9 cellular contexts compared by ENCODE assay signal in the genomic region with DNA sequence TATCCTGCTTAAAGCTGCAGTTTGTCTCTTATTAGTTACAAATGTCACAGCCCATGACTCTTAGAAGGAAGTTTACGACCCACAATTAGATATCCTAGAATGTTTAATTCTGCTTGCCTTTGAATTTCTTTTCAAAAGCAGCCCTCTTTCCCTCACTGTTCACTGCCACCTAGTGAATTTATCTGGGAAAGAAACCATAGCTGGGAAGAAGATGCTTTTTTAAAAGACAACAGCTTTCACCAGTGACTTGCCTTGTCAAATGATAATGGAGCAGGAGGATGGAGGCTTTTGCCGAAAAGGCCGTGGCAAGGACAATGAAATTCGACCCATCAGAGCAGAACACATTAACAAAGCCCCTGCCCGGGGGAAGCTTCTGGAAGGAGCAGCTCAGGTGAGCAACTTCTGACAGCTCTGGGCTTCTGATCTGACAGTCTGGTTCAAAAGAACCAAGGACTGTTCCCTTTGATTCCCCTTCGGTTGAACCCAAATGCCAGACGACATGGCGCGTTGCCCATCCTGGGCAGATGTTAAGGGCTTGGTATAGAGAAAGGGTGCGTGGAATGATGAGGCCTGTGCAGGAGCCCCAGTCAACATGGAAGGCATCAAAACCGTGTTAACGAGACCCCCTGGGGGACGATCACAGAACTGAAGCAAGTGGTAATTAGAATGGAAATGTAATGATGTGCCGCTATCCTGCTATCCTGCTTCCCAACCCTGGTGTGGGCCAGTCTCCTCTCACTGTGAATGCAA.
DNase-seq lines count a peak whose midpoint lies in the region; ATAC-seq lines count a peak whose summit lies in the region.
"Had no signal": no experiment of that assay in that cellular context is flagged by ENCODE, and none has a peak within 500 bp of the region (broad histone marks: within the 10 kb centered on the region; RNA-seq: fewer than 3 reads in every experiment).

No MANE protein-coding gene starts in this region.

- WGBS in GM23248 (ENCODE audit: low coverage in 1 of 2, low lambda C conversion rate in 2 of 2, missing lambda C conversion rate in 2 of 2), 2 experiments = 43 to 48% methylated on average over 14 of the region's 14 CpGs

- H3K9ac ChIP-seq in GM23248 = no peak overlapping the region

- no peaks in the 10 kb centered on the region for H3K9me2 ChIP-seq in GM23248 (ENCODE audit: insufficient read depth)

- no peaks in the 10 kb centered on the region for H3K27me3 ChIP-seq in GM23248 (replicated peaks; ENCODE audit: insufficient read depth)
- H3K27me3 ChIP-seq: pancreas had no signal

- no peak overlapping the region for H2AFZ ChIP-seq in GM23248

- H3F3A ChIP-seq in GM23248 (ENCODE audit: insufficient read depth) = no peaks in the 10 kb centered on the region

- in situ Hi-C loops in GM23248 (cut with MboI) = loop anchor here (5.0 kb wide), 1 partner anchor 302 kb away; no protein-coding TSS in a partner anchor

- H3K27ac ChIP-seq in GM23248 = no peak overlapping the region
- H3K27ac ChIP-seq: pancreas had no signal

- DNase-seq in A172 (ENCODE audit: low spot score) = peak; percentile 43
- peak; percentile 74 for DNase-seq in GM23248
- peak; percentile 45 for DNase-seq in amniotic stem cell (lab: John Stamatoyannopoulos, UW)
- DNase-seq in iPS DF 4.7 (ENCODE audit: extremely low read depth, low spot score) = peak; percentile 38
- DNase-seq in activated CD8-positive, alpha-beta memory T cell treated with anti-CD3 and anti-CD28 coated beads, Interleukin-2, amount 50 U/mL, for 4 hours = no peak
- DNase-seq: pancreas had no signal

- H3K36me3 ChIP-seq in GM23248 (ENCODE audit: low read depth) = no peaks in the 10 kb centered on the region
- H3K36me3 ChIP-seq: pancreas had no signal

- no peaks in the 10 kb centered on the region for H3K9me3 ChIP-seq in GM23248 (ENCODE audit: low read depth)
- H3K9me3 ChIP-seq: pancreas had no signal

- H4K20me1 ChIP-seq in GM23248 (ENCODE audit: insufficient read depth) = no peaks in the 10 kb centered on the region

- ATAC-seq in HG03342 (IDR thresholded peaks at IDR 0.05; ENCODE audit: unreplicated experiment) = no peak
- ATAC-seq in GM21526 (IDR thresholded peaks at IDR 0.05; ENCODE audit: low FRiP score, unreplicated experiment) = no peak
- ATAC-seq in HG02840 (IDR thresholded peaks at IDR 0.05; ENCODE audit: low FRiP score, unreplicated experiment) = no peak

- no peaks in the 10 kb centered on the region for H3K79me2 ChIP-seq in GM23248 (ENCODE audit: insufficient read depth)

- no peak overlapping the region for H3K4me2 ChIP-seq in GM23248 (ENCODE audit: unreplicated experiment)

- no peak overlapping the region for H3K4me3 ChIP-seq in GM23248
- H3K4me3 ChIP-seq: pancreas had no signal

- 0 out of 2 replicates have a peak, but pooled peaks cover 6% of the 10 kb centered on the region for H3K4me1 ChIP-seq in GM23248 (ENCODE audit: insufficient read depth)
